In genomic region chr1:235679005-235679404, GRCh38 we compare ENCODE assay signal across 17 cellular contexts. TPM values are rescaled to one million over a fixed set of nuclear protein-coding genes. Genes with fewer than 3 reads are reported as not detected.
DNase-seq lines count a peak whose midpoint lies in the region; ATAC-seq, FAIRE-seq and TF ChIP-seq lines count a peak whose summit lies in the region.
"Had no signal": no experiment of that assay in that cellular context is flagged by ENCODE, and none has a peak within 500 bp of the region (broad histone marks: within the 10 kb centered on the region; RNA-seq: fewer than 3 reads in every experiment).

No MANE protein-coding gene starts in this region.

- H3K9me2 ChIP-seq in hepatocyte (replicated peaks; ENCODE audit: insufficient read depth): no peaks in the 10 kb centered on the region

- H3K9me3 ChIP-seq in hepatocyte (ENCODE audit: low read depth) (no peaks in the 10 kb centered on the region), pancreas (no peaks in the 10 kb centered on the region)

- H3K4me3 ChIP-seq in hepatocyte (no peak overlapping the region), pancreas (no peak overlapping the region)
- H3K4me3 ChIP-seq: GM23248 had no signal

- H4K20me1 ChIP-seq in hepatocyte (ENCODE audit: insufficient read depth, poor library complexity, severe bottlenecking): peaks cover under 1% of the 10 kb centered on the region

- no peak for FAIRE-seq in pancreas (lab: Jason Lieb, UNC)

- TF ChIP-seq CTCF in WTC11 (IDR thresholded peaks at IDR 0.05): no peak
- TF ChIP-seq CTCF in hepatocyte (IDR thresholded peaks at IDR 0.05; ENCODE audit: poor library complexity): no peak
- TF ChIP-seq CTCF in pancreas (IDR thresholded peaks at IDR 0.05): no peak

- H3K4me3 Mint-ChIP-seq in WTC11: no peak overlapping the region
- H3K4me3 Mint-ChIP-seq: CD14-positive monocyte; CD8-positive, alpha-beta memory T cell; HFFc6 had no signal

- ATAC-seq in WTC11 (peak; percentile 62; the same call in 1 of the 2 replicates), pancreas (peak in 3 of 4 donors; percentile 63 to 83 (median 76)), GM21717 (IDR thresholded peaks at IDR 0.05; ENCODE audit: unreplicated experiment) (no peak), GM19324 (IDR thresholded peaks at IDR 0.05; ENCODE audit: low FRiP score, unreplicated experiment) (no peak)

- no peak overlapping the region for H3K4me2 ChIP-seq in hepatocyte

- peaks cover 26% of the 10 kb centered on the region for H3K4me1 Mint-ChIP-seq in WTC11
- H3K4me1 Mint-ChIP-seq: CD14-positive monocyte; CD8-positive, alpha-beta memory T cell had no signal

- peaks cover 28% of the 10 kb centered on the region for H3K36me3 Mint-ChIP-seq in WTC11

- H3K79me2 ChIP-seq in hepatocyte: peaks cover 41% of the 10 kb centered on the region

- intact Hi-C loops in pancreas (cut with DNase I): no loop called here

- 60% methylated on average over 2 of the region's 2 CpGs for WGBS in hepatocyte (ENCODE audit: low lambda C conversion rate, missing lambda C conversion rate)
- 38 to 43% methylated on average over 2 of the region's 2 CpGs for whole genome bisulfite sequencing in pancreas, 2 donors

- H3K36me3 ChIP-seq in hepatocyte (replicated peaks; ENCODE audit: insufficient read depth, low read depth) (no peaks in the 10 kb centered on the region), pancreas (no peaks in the 10 kb centered on the region)

- H3K9me3 Mint-ChIP-seq in WTC11: peaks cover 25% of the 10 kb centered on the region

- H3K27me3 ChIP-seq in hepatocyte (no peaks in the 10 kb centered on the region), pancreas (no peaks in the 10 kb centered on the region)

- no peak overlapping the region for H2AFZ ChIP-seq in hepatocyte
- H2AFZ ChIP-seq: GM23248 had no signal

- no peak overlapping the region for H3K27ac ChIP-seq in hepatocyte
- H3K27ac ChIP-seq in pancreas: no peak overlapping the region
- H3K27ac ChIP-seq: 22Rv1, GM23248 had no signal

- DNase-seq in NCI-H82 (lab: John Stamatoyannopoulos, UW): peak; percentile 18
- no peak for DNase-seq in NCI-H82 treated with DMSO at 0.1 percent for 48 hours (lab: John Stamatoyannopoulos, UW; ENCODE audit: unreplicated experiment)
- DNase-seq in WTC11 (ENCODE audit: low spot score): no peak
- DNase-seq in hepatocyte (ENCODE audit: low spot score): peak; percentile 40
- peak in 1 of 6 donors; percentile 9 for DNase-seq in pancreas
- DNase-seq in NCI-H187 treated with DMSO at 0.1 percent for 48 hours (lab: John Stamatoyannopoulos, UW): no peak
- DNase-seq: Caco-2; CD8-positive, alpha-beta memory T cell; DND-41; GF-D8; GM23248; HCEC 1CT; HFFc6 had no signal

- no peak overlapping the region for H3K27ac Mint-ChIP-seq in WTC11
- H3K27ac Mint-ChIP-seq: HFFc6 had no signal

- CTCF ChIA-PET in WTC11 (lab: Charles Lee): interaction anchor here (0.9 to 1.1 kb wide), 2 partner anchors 122 to 165 kb away, joined by 3 read pairs; no protein-coding TSS in a partner anchor

- POLR2A ChIA-PET in WTC11 (lab: Charles Lee): interaction anchor here (0.6 kb wide), 1 partner anchor 16 kb away, joined by 5 read pairs; no protein-coding TSS in a partner anchor

- H3K4me1 ChIP-seq in hepatocyte (ENCODE audit: insufficient read depth): peaks cover 5% of the 10 kb centered on the region
- peaks cover 0 to 3% (median 0%) of the 10 kb centered on the region in 3 donors for H3K4me1 ChIP-seq in pancreas
- H3K4me1 ChIP-seq: Caco-2 had no signal

- no peaks in the 10 kb centered on the region for H3K27me3 Mint-ChIP-seq in WTC11 (ENCODE audit: low read depth)
- H3K27me3 Mint-ChIP-seq: CD8-positive, alpha-beta memory T cell had no signal

TF ChIP-seq in WTC11, 78 proteins besides CTCF, POLR2A, EP300 and RAD21:
- TF ChIP-seq ZNF416 (CRISPR knock-in tag; IDR thresholded peaks at IDR 0.05) (no peak), ZNF232 (CRISPR knock-in tag; IDR thresholded peaks at IDR 0.05) (no peak), GRHL2 (CRISPR knock-in tag; IDR thresholded peaks at IDR 0.05; ENCODE audit: insufficient replicate concordance, severe bottlenecking) (no peak), MYBL2 (CRISPR knock-in tag; IDR thresholded peaks at IDR 0.05) (no peak), TEAD4 (CRISPR knock-in tag; IDR thresholded peaks at IDR 0.05) (no peak), ESRRA (CRISPR knock-in tag; IDR thresholded peaks at IDR 0.05; ENCODE audit: borderline replicate concordance) (no peak)
TF ChIP-seq in WTC11: peak in this region for 0.

RNA-seq across cellular contexts. Expression of gene GNG4, which starts 29.4 kb away (rescaled TPM):
- 38.3 to 40.9 TPM (median 40.8 TPM) in 3 replicates for total RNA-seq in WTC11 (2021)
- total RNA-seq in hepatocyte: 4.8 and 6.1 TPM in 2 replicates
- polyA plus RNA-seq in hepatocyte: 9.8 and 11.8 TPM in 2 replicates
- 1 to 10 TPM in 5 of 6 donors, under 1 TPM in 1; 0.56 to 7.8 (median 2.2) TPM for total RNA-seq in pancreas
- polyA plus RNA-seq in pancreas: 10 to 100 TPM in 1 of 2 donors, 1 to 10 TPM in 1; 5.0 to 20.4 TPM
- polyA plus RNA-seq: CD14-positive monocyte; CD8-positive, alpha-beta memory T cell had no signal

Comparison
In these comparisons a context has a peak if more than half of its experiments do, and no peak if none do; other contexts are left out.
1. DNase-seq: peak in NCI-H82 (single experiment) and hepatocyte (single experiment); none in NCI-H82 treated with DMSO at 0.1 percent for 48 hours (single experiment), WTC11 (single experiment) and NCI-H187 treated with DMSO at 0.1 percent for 48 hours (single experiment).
2. ATAC-seq: peak in WTC11 (single experiment) and pancreas (3 of 4); none in GM21717 (single experiment) and GM19324 (single experiment).